19 cellular contexts compared by ENCODE assay signal in genomic region chr2:233140913-233141469, GRCh38.
A peak's percentile ranks its signal among the peaks of the same experiment; 100 is the strongest.
DNase-seq lines count a peak whose midpoint lies in the region; ATAC-seq and TF ChIP-seq lines count a peak whose summit lies in the region.
"Had no signal": no experiment of that assay in that cellular context is flagged by ENCODE, and none has a peak within 500 bp of the region (broad histone marks: within the 10 kb centered on the region; RNA-seq: fewer than 3 reads in every experiment).

No MANE protein-coding gene starts in this region.

- H3K27ac ChIP-seq in breast epithelium = no peak overlapping the region
- H3K27ac ChIP-seq: neural progenitor cell, WERI-Rb-1 had no signal

- H3K4me3 Mint-ChIP-seq in MCF 10A (ENCODE audit: unreplicated experiment) (peak overlapping the region; percentile 87), WTC11 (peak overlapping the region; percentile 67)
- peak overlapping the region in 1 of 2 donors; percentile 46 for H3K4me3 Mint-ChIP-seq in stimulated activated naive B cell treated with anti-CD40 and anti-IgM and Interleukin-4, amounts not matched to agents 10 μg/mL and 1 μg/mL and 100 μg/mL, for 72 hours
- H3K4me3 Mint-ChIP-seq: HFFc6, neural progenitor cell had no signal

- no peak for DNase-seq in MCF 10A (ENCODE audit: unreplicated experiment)
- DNase-seq in breast epithelium (ENCODE audit: low spot score in 2 of 2) = no peak
- peak; percentile 28 for DNase-seq in WTC11 (ENCODE audit: low spot score)
- DNase-seq in stimulated activated naive B cell treated with anti-CD40 and anti-IgM and Interleukin-4, amounts not matched to agents 10 μg/mL and 1 μg/mL and 100 μg/mL, for 72 hours = no peak
- no peak for DNase-seq in DMS114 treated with DMSO at 0.1 percent for 48 hours (lab: John Stamatoyannopoulos, UW; ENCODE audit: unreplicated experiment)
- DNase-seq in T-helper 9 cell = no peak
- DNase-seq: activated naive CD4-positive, alpha-beta T cell treated with anti-CD3 and anti-CD28 coated beads, Interleukin-2, amount 50 U/mL, for 16 hours; COR-L47; EL; HFFc6; mesendoderm; NCI-H1694; NCI-H345; WERI-Rb-1 had no signal

- H3K36me3 Mint-ChIP-seq in MCF 10A (ENCODE audit: insufficient read depth, unreplicated experiment) (peaks cover 40% of the 10 kb centered on the region), WTC11 (peaks cover 41% of the 10 kb centered on the region)
- H3K36me3 Mint-ChIP-seq in stimulated activated naive B cell treated with anti-CD40 and anti-IgM and Interleukin-4, amounts not matched to agents 10 μg/mL and 1 μg/mL and 100 μg/mL, for 72 hours = peaks cover 63 to 81% of the 10 kb centered on the region in 2 donors
- H3K36me3 Mint-ChIP-seq: brain, neural progenitor cell had no signal

- peak; percentile 69 for ATAC-seq in WTC11
- no peak for ATAC-seq in stimulated activated naive B cell treated with anti-CD40 and anti-IgM and Interleukin-4, amounts not matched to agents 10 μg/mL and 1 μg/mL and 100 μg/mL, for 72 hours (replicated peaks)
- ATAC-seq in GM19035 (IDR thresholded peaks at IDR 0.05; ENCODE audit: unreplicated experiment) = no peak
- ATAC-seq: esophagus mucosa had no signal

- no peaks in the 10 kb centered on the region for H3K9me3 ChIP-seq in breast epithelium
- H3K9me3 ChIP-seq in iPS-15b (ENCODE audit: control insufficient read depth, insufficient read depth, low read length) = no peaks in the 10 kb centered on the region

- H3K4me1 Mint-ChIP-seq in MCF 10A (ENCODE audit: insufficient read depth, unreplicated experiment) (peaks cover 32% of the 10 kb centered on the region), WTC11 (peaks cover 67% of the 10 kb centered on the region)
- H3K4me1 Mint-ChIP-seq in stimulated activated naive B cell treated with anti-CD40 and anti-IgM and Interleukin-4, amounts not matched to agents 10 μg/mL and 1 μg/mL and 100 μg/mL, for 72 hours = peaks cover 51 to 66% of the 10 kb centered on the region in 2 donors

- no peak for TF ChIP-seq POLR2A in breast epithelium (IDR thresholded peaks at IDR 0.05)

- H3K9ac ChIP-seq in iPS-15b (ENCODE audit: low read depth, low read length) = no peak overlapping the region
- H3K9ac ChIP-seq: neural progenitor cell had no signal

- H3K4me1 ChIP-seq in breast epithelium (no peaks in the 10 kb centered on the region), iPS-15b (ENCODE audit: control insufficient read depth, insufficient read depth, low read length) (peaks cover 29% of the 10 kb centered on the region)

- H3K27me3 Mint-ChIP-seq in MCF 10A (ENCODE audit: insufficient read depth, unreplicated experiment) (no peaks in the 10 kb centered on the region), WTC11 (ENCODE audit: low read depth) (no peaks in the 10 kb centered on the region)
- no peaks in the 10 kb centered on the region for H3K27me3 Mint-ChIP-seq in stimulated activated naive B cell treated with anti-CD40 and anti-IgM and Interleukin-4, amounts not matched to agents 10 μg/mL and 1 μg/mL and 100 μg/mL, for 72 hours

- intact Hi-C loops in MCF 10A (cut with micrococcal nuclease) = no loop called here
- intact Hi-C loops in breast epithelium (cut with DNase I; ENCODE audit: low total_unique reads) = no loop called here

- no peak overlapping the region for H3K27ac Mint-ChIP-seq in MCF 10A (ENCODE audit: low read depth, unreplicated experiment)
- H3K27ac Mint-ChIP-seq in WTC11 = peak overlapping the region; percentile 93
- peak overlapping the region; percentile 91 for H3K27ac Mint-ChIP-seq in stimulated activated naive B cell treated with anti-CD40 and anti-IgM and Interleukin-4, amounts not matched to agents 10 μg/mL and 1 μg/mL and 100 μg/mL, for 72 hours
- H3K27ac Mint-ChIP-seq: HFFc6, neural progenitor cell had no signal

- H3K27me3 ChIP-seq in breast epithelium (no peaks in the 10 kb centered on the region), iPS-15b (ENCODE audit: control insufficient read depth, insufficient read depth, low read length) (no peaks in the 10 kb centered on the region)
- H3K27me3 ChIP-seq: neural progenitor cell had no signal

- BruUV-seq in MCF 10A (replicated peaks; lab: Mats Ljungman, UMichigan) = no TSS peak

- peaks cover 8% of the 10 kb centered on the region for H3K9me3 Mint-ChIP-seq in MCF 10A (ENCODE audit: unreplicated experiment)
- peaks cover 27% of the 10 kb centered on the region for H3K9me3 Mint-ChIP-seq in WTC11
- H3K9me3 Mint-ChIP-seq in stimulated activated naive B cell treated with anti-CD40 and anti-IgM and Interleukin-4, amounts not matched to agents 10 μg/mL and 1 μg/mL and 100 μg/mL, for 72 hours = peaks cover 4 to 12% of the 10 kb centered on the region in 2 donors
- H3K9me3 Mint-ChIP-seq: HFFc6 had no signal

- CTCF ChIA-PET in MCF 10A (lab: Yijun Ruan, JAX) (interaction anchor here (0.7 kb wide), 1 partner anchor 183 kb away, joined by 3 read pairs; no protein-coding TSS in a partner anchor), WTC11 (lab: Charles Lee) (interaction anchor here (0.6 to 3.8 kb wide), 3 partner anchors 11 to 609 kb away, joined by 3 to 25 read pairs (median 3); no protein-coding TSS in a partner anchor)

- no peak for TF ChIP-seq CTCF in MCF 10A (IDR thresholded peaks at IDR 0.05; ENCODE audit: unreplicated experiment)
- TF ChIP-seq CTCF in breast epithelium (IDR thresholded peaks at IDR 0.05) = no peak
- TF ChIP-seq CTCF in WTC11 (IDR thresholded peaks at IDR 0.05) = no peak

- H3K4me3 ChIP-seq in breast epithelium (no peak overlapping the region), iPS-15b (ENCODE audit: low read depth, low read length) (peak overlapping the region; percentile 14)
- H3K4me3 ChIP-seq: neural progenitor cell had no signal

- POLR2A ChIA-PET in MCF 10A (lab: Yijun Ruan, JAX) = interaction anchor here (0.7 to 1.3 kb wide), 4 partner anchors 13 to 70 kb away, joined by 3 to 4 read pairs (median 3); no protein-coding TSS in a partner anchor
- POLR2A ChIA-PET in WTC11 (lab: Charles Lee) = no interaction called here

- no peaks in the 10 kb centered on the region for H3K36me3 ChIP-seq in breast epithelium
- H3K36me3 ChIP-seq in iPS-15b (ENCODE audit: control insufficient read depth, insufficient read depth, low read length) = no peaks in the 10 kb centered on the region
- H3K36me3 ChIP-seq: neural progenitor cell had no signal

TF ChIP-seq in WTC11, 78 proteins besides CTCF, POLR2A, EP300 and RAD21 (continues in another document):
- TF ChIP-seq PREB (CRISPR knock-in tag; IDR thresholded peaks at IDR 0.05; ENCODE audit: borderline replicate concordance) = no peak
- TF ChIP-seq GABPB1 (CRISPR knock-in tag; IDR thresholded peaks at IDR 0.05) = no peak
- TF ChIP-seq FOXK1 (CRISPR knock-in tag; IDR thresholded peaks at IDR 0.05) = peak; percentile 55; the same call in 1 of the 2 replicates
- TF ChIP-seq SP1 (CRISPR knock-in tag; conservative IDR thresholded peaks at IDR 0.05) = peak; percentile 40; the same call in 1 of the 2 replicates
- no peak for TF ChIP-seq CBFB (CRISPR knock-in tag; IDR thresholded peaks at IDR 0.05; ENCODE audit: low read depth)
- TF ChIP-seq ZBTB21 (CRISPR knock-in tag; IDR thresholded peaks at IDR 0.05; ENCODE audit: borderline replicate concordance) = no peak
- 0 out of 2 replicates have a peak, but pooled peaks have one; percentile 24 for TF ChIP-seq ZSCAN18 (CRISPR knock-in tag; IDR thresholded peaks at IDR 0.05)
- TF ChIP-seq NR1H2 (CRISPR knock-in tag; IDR thresholded peaks at IDR 0.05) = no peak
- 0 out of 2 replicates have a peak, but pooled peaks have one; percentile 50 for TF ChIP-seq ZNF281 (CRISPR knock-in tag; IDR thresholded peaks at IDR 0.05)
- peak; percentile 39; the same call in 1 of the 2 replicates for TF ChIP-seq ZNF423 (CRISPR knock-in tag; IDR thresholded peaks at IDR 0.05)
- TF ChIP-seq ZNF396 (CRISPR knock-in tag; IDR thresholded peaks at IDR 0.05; ENCODE audit: borderline replicate concordance) = no peak
- TF ChIP-seq FOXJ3 (CRISPR knock-in tag; IDR thresholded peaks at IDR 0.05; ENCODE audit: borderline replicate concordance) = no peak
